In genomic region chr19:47225746-47226425, GRCh38 we compare ENCODE assay signal across 1 cellular context.
TF ChIP-seq lines count a peak whose summit lies in the region.

No MANE protein-coding gene starts in this region.

TF ChIP-seq in WTC11, 78 proteins besides CTCF, POLR2A, EP300 and RAD21 (continued from another document):
- TF ChIP-seq STAT6 (CRISPR knock-in tag; conservative IDR thresholded peaks at IDR 0.05; ENCODE audit: low read depth) = no peak
- TF ChIP-seq ERG (CRISPR knock-in tag; IDR thresholded peaks at IDR 0.05) = no peak
- peak; percentile 14; the same call in 1 of the 2 replicates for TF ChIP-seq IRF1 (CRISPR knock-in tag; IDR thresholded peaks at IDR 0.05)
- TF ChIP-seq KAT7 (CRISPR knock-in tag; IDR thresholded peaks at IDR 0.05; ENCODE audit: borderline replicate concordance) = no peak
- peak; percentile 75; the same call in 1 of the 2 replicates for TF ChIP-seq AR (CRISPR knock-in tag; IDR thresholded peaks at IDR 0.05)
- no peak for TF ChIP-seq ZNF396 (CRISPR knock-in tag; IDR thresholded peaks at IDR 0.05; ENCODE audit: borderline replicate concordance)
- TF ChIP-seq E2F5 (CRISPR knock-in tag; IDR thresholded peaks at IDR 0.05) = 0 out of 2 replicates have a peak, but pooled peaks have one; percentile 25
- peak; percentile 74; the same call in 1 of the 2 replicates for TF ChIP-seq ZMAT4 (CRISPR knock-in tag; IDR thresholded peaks at IDR 0.05)
- 0 out of 2 replicates have a peak, but pooled peaks have one; percentile 66 for TF ChIP-seq ZNF671 (CRISPR knock-in tag; IDR thresholded peaks at IDR 0.05)
- peak; percentile 92 for TF ChIP-seq SP1 (CRISPR knock-in tag; conservative IDR thresholded peaks at IDR 0.05)
- TF ChIP-seq ZNF317 (CRISPR knock-in tag; IDR thresholded peaks at IDR 0.05; ENCODE audit: borderline replicate concordance, low read depth) = 0 out of 2 replicates have a peak, but pooled peaks have one; percentile 31
- TF ChIP-seq FOXK1 (CRISPR knock-in tag; IDR thresholded peaks at IDR 0.05) = peak; percentile 59; the same call in 1 of the 2 replicates
- TF ChIP-seq ZBTB43 (CRISPR knock-in tag; IDR thresholded peaks at IDR 0.05) = no peak
- no peak for TF ChIP-seq GRHL2 (CRISPR knock-in tag; IDR thresholded peaks at IDR 0.05; ENCODE audit: insufficient replicate concordance, severe bottlenecking)
- peak; percentile 48; the same call in 1 of the 2 replicates for TF ChIP-seq GABPB1 (CRISPR knock-in tag; IDR thresholded peaks at IDR 0.05)
- TF ChIP-seq E2F4 (CRISPR knock-in tag; IDR thresholded peaks at IDR 0.05; ENCODE audit: borderline replicate concordance, low read depth) = peak; percentile 63; the same call in 1 of the 2 replicates
